ENCODE assay signal across 10 cellular contexts in genomic region chr3:38574411-38575278, GRCh38.
DNase-seq lines count a peak whose midpoint lies in the region; TF ChIP-seq lines count a peak whose summit lies in the region.
"Had no signal": no experiment of that assay in that cellular context is flagged by ENCODE, and none has a peak within 500 bp of the region (broad histone marks: within the 10 kb centered on the region; RNA-seq: fewer than 3 reads in every experiment).

No MANE protein-coding gene starts in this region.

- DNase-seq in ELR (ENCODE audit: low read depth): peak; percentile 21
- DNase-seq in MV-4-11 (lab: John Stamatoyannopoulos, UW): peak; percentile 40
- DNase-seq in fibroblast of mammary gland (ENCODE audit: low read depth): peak; percentile 14
- DNase-seq in retinal pigment epithelial cell (ENCODE audit: low read depth): peak; percentile 26
- DNase-seq in effector CD8-positive, alpha-beta T cell (lab: John Stamatoyannopoulos, UW): no peak
- no peak for DNase-seq in NCI-H1417 (lab: John Stamatoyannopoulos, UW)
- no peak for DNase-seq in H7
- DNase-seq: NCI-H524 treated with DMSO at 0.1 percent for 48 hours; stimulated activated CD4-positive, alpha-beta T cell treated with anti-CD3 and anti-CD28 coated beads, Interleukin-4, amount 100 ng/mL, for 1 hour had no signal

- TF ChIP-seq CTCF in fibroblast of mammary gland (conservative IDR thresholded peaks at IDR 0.05; ENCODE audit: control insufficient read depth, insufficient read depth, low read depth, low read length) (no peak), retinal pigment epithelial cell (conservative IDR thresholded peaks at IDR 0.05; ENCODE audit: low read depth, low read length) (no peak)

- H3K4me3 ChIP-seq in fibroblast of mammary gland (ENCODE audit: control insufficient read depth, low read depth, low read length) (no peak overlapping the region), retinal pigment epithelial cell (ENCODE audit: low read length) (no peak overlapping the region), H7 (ENCODE audit: insufficient read depth, low read depth, low read length) (no peak overlapping the region)
- H3K4me3 ChIP-seq: ascending aorta had no signal

- no peaks in the 10 kb centered on the region for H3K36me3 ChIP-seq in H7 (replicated peaks; ENCODE audit: control insufficient read depth, insufficient read depth, low read length)
- H3K36me3 ChIP-seq: ascending aorta had no signal

- no peaks in the 10 kb centered on the region for H3K27me3 ChIP-seq in H7 (ENCODE audit: control insufficient read depth, insufficient read depth, low read length)
- H3K27me3 ChIP-seq: ascending aorta had no signal

Comparison
In these comparisons a context has a peak if more than half of its experiments do, and no peak if none do; other contexts are left out.
1. DNase-seq: peak in ELR (single experiment), MV-4-11 (single experiment), fibroblast of mammary gland (single experiment) and retinal pigment epithelial cell (single experiment); none in effector CD8-positive, alpha-beta T cell (single experiment), NCI-H1417 (0 of 3) and H7 (single experiment).